20 cellular contexts compared by ENCODE assay signal in genomic region chr9:131416509-131416908, GRCh38. TPM values are rescaled to one million over a fixed set of nuclear protein-coding genes. Genes with fewer than 3 reads are reported as not detected.
A peak's percentile ranks its signal among the peaks of the same experiment; 100 is the strongest.
DNase-seq lines count a peak whose midpoint lies in the region; ATAC-seq and TF ChIP-seq lines count a peak whose summit lies in the region.
"Had no signal": no experiment of that assay in that cellular context is flagged by ENCODE, and none has a peak within 500 bp of the region (broad histone marks: within the 10 kb centered on the region; RNA-seq: fewer than 3 reads in every experiment).

No MANE protein-coding gene starts in this region.

- H3F3A ChIP-seq in SK-N-SH (replicated peaks; ENCODE audit: insufficient read depth): peaks cover 12% of the 10 kb centered on the region

- H4K20me1 ChIP-seq in SK-N-SH (ENCODE audit: insufficient read depth): peaks cover 100% of the 10 kb centered on the region

- H3K9me2 ChIP-seq in SK-N-SH: no peaks in the 10 kb centered on the region

- peaks cover 36% of the 10 kb centered on the region for H3K36me3 Mint-ChIP-seq in activated CD4-positive, alpha-beta T cell treated with anti-CD3 and anti-CD28 coated beads for 36 hours (ENCODE audit: low read depth)
- peaks cover 43% of the 10 kb centered on the region for H3K36me3 Mint-ChIP-seq in CD8-positive, alpha-beta T cell
- H3K36me3 Mint-ChIP-seq in brain: peaks cover 59% of the 10 kb centered on the region
- peaks cover 57% of the 10 kb centered on the region for H3K36me3 Mint-ChIP-seq in nephron progenitor cell (ENCODE audit: low read depth)

- H3K9me3 ChIP-seq in CD8-positive, alpha-beta T cell (ENCODE audit: low read length): no peaks in the 10 kb centered on the region
- H3K9me3 ChIP-seq in transverse colon: no peaks in the 10 kb centered on the region
- H3K9me3 ChIP-seq in SK-N-SH: no peaks in the 10 kb centered on the region
- H3K9me3 ChIP-seq: heart right ventricle, testis had no signal

- no peak for TF ChIP-seq RAD21 in SK-N-SH (IDR thresholded peaks at IDR 0.05; ENCODE audit: low read length)

- POLR2A ChIA-PET in activated CD4-positive, alpha-beta T cell treated with anti-CD3 and anti-CD28 coated beads for 36 hours (lab: Charles Lee): no interaction called here
- POLR2A ChIA-PET in CD8-positive, alpha-beta T cell (lab: Charles Lee): interaction anchor here (2.1 kb wide), 1 partner anchor 11 kb away, joined by 8 read pairs; no protein-coding TSS in a partner anchor
- POLR2A ChIA-PET in SK-N-SH (lab: Yijun Ruan, JAX): no interaction called here

- intact Hi-C loops in activated CD4-positive, alpha-beta T cell treated with anti-CD3 and anti-CD28 coated beads for 36 hours (cut with DNase I, micrococcal nuclease): no loop called here
- intact Hi-C loops in CD8-positive, alpha-beta T cell (cut with DNase I, micrococcal nuclease): loop anchor here in 1 of 2 experiments (10.0 kb wide), 1 partner anchor 58 kb away; no protein-coding TSS in a partner anchor
- intact Hi-C loops in transverse colon (cut with DNase I; ENCODE audit: low total_unique reads): no loop called here

- H3K9ac ChIP-seq in SK-N-SH: no peak overlapping the region

- H3K4me3 Mint-ChIP-seq in activated CD4-positive, alpha-beta T cell treated with anti-CD3 and anti-CD28 coated beads for 36 hours: peak overlapping the region; percentile 51
- no peak overlapping the region for H3K4me3 Mint-ChIP-seq in CD8-positive, alpha-beta T cell
- H3K4me3 Mint-ChIP-seq in brain: no peak overlapping the region
- H3K4me3 Mint-ChIP-seq in nephron progenitor cell: peak overlapping the region; percentile 23

- ATAC-seq in activated CD4-positive, alpha-beta T cell treated with anti-CD3 and anti-CD28 coated beads for 36 hours: no peak
- no peak for ATAC-seq in CD8-positive, alpha-beta T cell
- ATAC-seq: heart right ventricle had no signal

- no peak overlapping the region for H3K27ac ChIP-seq in CD8-positive, alpha-beta T cell (ENCODE audit: low read depth, low read length)
- no peak overlapping the region for H3K27ac ChIP-seq in transverse colon
- peak overlapping the region in 1 of 2 experiments; percentile 72; a peak in 1 of 4 replicates for H3K27ac ChIP-seq in SK-N-SH (ENCODE audit: low read depth in 2 of 2, low read length in 1 of 2)

- H3K9me3 Mint-ChIP-seq in activated CD4-positive, alpha-beta T cell treated with anti-CD3 and anti-CD28 coated beads for 36 hours (ENCODE audit: low read depth): no peaks in the 10 kb centered on the region
- H3K9me3 Mint-ChIP-seq in CD8-positive, alpha-beta T cell: no peaks in the 10 kb centered on the region
- H3K9me3 Mint-ChIP-seq in brain (peaks cover 7 to 29% (median 25%) of the 10 kb centered on the region in 5 experiments), nephron progenitor cell (peaks cover 43% of the 10 kb centered on the region)

- TF ChIP-seq EP300 in transverse colon (IDR thresholded peaks at IDR 0.05; ENCODE audit: low read depth): no peak
- no peak for TF ChIP-seq EP300 in SK-N-SH (IDR thresholded peaks at IDR 0.05; ENCODE audit: borderline replicate concordance in 1 of 2, low read depth in 1 of 2, low read length in 1 of 2)

- no peaks in the 10 kb centered on the region for H3K36me3 ChIP-seq in CD8-positive, alpha-beta T cell (ENCODE audit: insufficient read depth, low read length)
- H3K36me3 ChIP-seq in transverse colon (no peaks in the 10 kb centered on the region), SK-N-SH (replicated peaks in 1 of 2; ENCODE audit: control insufficient read depth in 1 of 2, insufficient read depth in 2 of 2, low read length in 1 of 2) (peaks cover 6% of the 10 kb centered on the region in 2 experiments)

- no peak for TF ChIP-seq CTCF in CD8-positive, alpha-beta T cell (IDR thresholded peaks at IDR 0.05)
- TF ChIP-seq CTCF in brain (conservative IDR thresholded peaks at IDR 0.05): no peak
- no peak for TF ChIP-seq CTCF in nephron progenitor cell (IDR thresholded peaks at IDR 0.05)
- TF ChIP-seq CTCF in transverse colon (IDR thresholded peaks at IDR 0.05): no peak
- TF ChIP-seq CTCF in SK-N-SH (IDR thresholded peaks at IDR 0.05): no peak

- H3K79me2 ChIP-seq in SK-N-SH (ENCODE audit: insufficient read depth): peaks cover 100% of the 10 kb centered on the region

- H3K4me1 ChIP-seq in CD8-positive, alpha-beta T cell (ENCODE audit: insufficient read depth, low read length): peaks cover 84% of the 10 kb centered on the region
- H3K4me1 ChIP-seq in transverse colon: peaks cover 38 to 70% (median 55%) of the 10 kb centered on the region in 4 donors
- peaks cover 19 to 47% of the 10 kb centered on the region in 2 experiments for H3K4me1 ChIP-seq in SK-N-SH (ENCODE audit: control insufficient read depth in 1 of 2, insufficient read depth in 2 of 2, low read depth in 1 of 2, low read length in 1 of 2)

- in situ Hi-C loops in transverse colon (cut with MboI; ENCODE audit: low pct_ligation_motif_present in 1 of 4, low pct_unique_long_range_greater_than_20kb in 1 of 4, low sequenced_read_pairs in 3 of 4): no loop called here

- no peak overlapping the region for H2AFZ ChIP-seq in SK-N-SH (ENCODE audit: low read depth)

- H3K27me3 ChIP-seq in CD8-positive, alpha-beta T cell (ENCODE audit: insufficient read depth, low read length): no peaks in the 10 kb centered on the region
- no peaks in the 10 kb centered on the region for H3K27me3 ChIP-seq in transverse colon
- no peaks in the 10 kb centered on the region for H3K27me3 ChIP-seq in SK-N-SH (ENCODE audit: insufficient read depth)
- H3K27me3 ChIP-seq: heart right ventricle, testis had no signal

- 86 to 89% methylated on average over 4 of the region's 4 CpGs for WGBS in transverse colon (ENCODE audit: low coverage in 1 of 2), 2 donors
- WGBS in SK-N-SH (ENCODE audit: low lambda C conversion rate): 95% methylated on average over 4 of the region's 4 CpGs

- H3K4me1 Mint-ChIP-seq in activated CD4-positive, alpha-beta T cell treated with anti-CD3 and anti-CD28 coated beads for 36 hours: peaks cover 91% of the 10 kb centered on the region
- H3K4me1 Mint-ChIP-seq in CD8-positive, alpha-beta T cell (ENCODE audit: low read depth): peaks cover 94% of the 10 kb centered on the region
- H3K4me1 Mint-ChIP-seq in brain (peaks cover 74% of the 10 kb centered on the region), nephron progenitor cell (peaks cover 56% of the 10 kb centered on the region)

- no peak for DNase-seq in activated CD4-positive, alpha-beta T cell treated with anti-CD3 and anti-CD28 coated beads for 36 hours
- DNase-seq in activated CD4-positive, alpha-beta T cell treated with anti-CD3 and anti-CD28 coated beads, Interleukin-2, amount 50 U/mL, for 1 hour: no peak
- DNase-seq in CD8-positive, alpha-beta T cell: no peak
- no peak for DNase-seq in nephron progenitor cell
- DNase-seq in activated effector memory CD4-positive, alpha-beta T cell treated with Interleukin-2 at 50 U/mL for 16 hours: no peak
- no peak for DNase-seq in transverse colon
- DNase-seq in SK-N-SH: no peak
- DNase-seq: activated CD4-positive, alpha-beta T cell treated with anti-CD3 and anti-CD28 coated beads for 4 hours; DND-41; effector CD8-positive, alpha-beta T cell; heart right ventricle; NCI-H146; NCI-H748 treated with DMSO at 0.1 percent for 48 hours; SIG-M5; small intestine; stimulated activated CD4-positive, alpha-beta T cell treated with anti-CD3 and anti-CD28 coated beads, Interleukin-4, amount 100 ng/mL, for 4 hours; T1000; testis had no signal

- no peak overlapping the region for H3K4me3 ChIP-seq in CD8-positive, alpha-beta T cell (ENCODE audit: low read depth, low read length)
- H3K4me3 ChIP-seq in transverse colon (no peak overlapping the region), SK-N-SH (ENCODE audit: low read depth in 2 of 2, low read length in 1 of 2) (no peak overlapping the region)
- H3K4me3 ChIP-seq: heart right ventricle, lung, testis had no signal

- peak overlapping the region; percentile 44 for H3K27ac Mint-ChIP-seq in activated CD4-positive, alpha-beta T cell treated with anti-CD3 and anti-CD28 coated beads for 36 hours
- peak overlapping the region; percentile 49 for H3K27ac Mint-ChIP-seq in CD8-positive, alpha-beta T cell
- H3K27ac Mint-ChIP-seq in brain (peak overlapping the region in 4 of 5 experiments; percentile 28 to 98 (median 72)), nephron progenitor cell (peak overlapping the region; percentile 96)

- CTCF ChIA-PET in activated CD4-positive, alpha-beta T cell treated with anti-CD3 and anti-CD28 coated beads for 36 hours (lab: Charles Lee): interaction anchor here (0.6 to 4.2 kb wide), 3 partner anchors 11 to 295 kb away, joined by 3 to 19 read pairs (median 4); no protein-coding TSS in a partner anchor
- CTCF ChIA-PET in CD8-positive, alpha-beta T cell (lab: Charles Lee): interaction anchor here (0.6 to 2.6 kb wide), 6 partner anchors 8 to 67 kb away, joined by 3 to 10 read pairs (median 3); no protein-coding TSS in a partner anchor
- CTCF ChIA-PET in SK-N-SH (lab: Yijun Ruan, JAX): interaction anchor here (1.0 kb wide), 1 partner anchor 80 kb away, joined by 3 read pairs; no protein-coding TSS in a partner anchor

- no peak overlapping the region for H3K4me2 ChIP-seq in SK-N-SH

- no peaks in the 10 kb centered on the region for H3K27me3 Mint-ChIP-seq in activated CD4-positive, alpha-beta T cell treated with anti-CD3 and anti-CD28 coated beads for 36 hours
- H3K27me3 Mint-ChIP-seq in CD8-positive, alpha-beta T cell (ENCODE audit: low read depth): no peaks in the 10 kb centered on the region
- H3K27me3 Mint-ChIP-seq in brain (no peaks in the 10 kb centered on the region), nephron progenitor cell (ENCODE audit: low read depth, poor library complexity) (peaks cover 9% of the 10 kb centered on the region)

- no peak for TF ChIP-seq POLR2A in transverse colon (IDR thresholded peaks at IDR 0.05)

TF ChIP-seq in SK-N-SH, 30 proteins besides CTCF, POLR2A, EP300 and RAD21 (continues in another document):
- TF ChIP-seq RXRA (IDR thresholded peaks at IDR 0.05; ENCODE audit: borderline replicate concordance, low read depth) (no peak), NRF1 (IDR thresholded peaks at IDR 0.05; ENCODE audit: low read depth, low read length) (no peak), TAF1 (IDR thresholded peaks at IDR 0.05; ENCODE audit: borderline replicate concordance, low read depth, low read length) (no peak), ELF1 (IDR thresholded peaks at IDR 0.05) (no peak), FOSL2 (IDR thresholded peaks at IDR 0.05; ENCODE audit: borderline replicate concordance, low read depth) (no peak), FOXM1 (IDR thresholded peaks at IDR 0.05; ENCODE audit: low read depth) (no peak), RFX5 (IDR thresholded peaks at IDR 0.05; ENCODE audit: low read length) (no peak), JUND (IDR thresholded peaks at IDR 0.05) (no peak), GATA2 (CRISPR knock-in tag; IDR thresholded peaks at IDR 0.05) (no peak)

RNA-seq across cellular contexts. Expression of gene PRRC2B, which starts 22.6 kb away (rescaled TPM):
- total RNA-seq in activated CD4-positive, alpha-beta T cell treated with anti-CD3 and anti-CD28 coated beads for 36 hours: 100 to 1,000 TPM; 151 to 184 TPM
- total RNA-seq in CD8-positive, alpha-beta T cell: 100 to 1,000 TPM; 234 to 251 TPM
- polyA plus RNA-seq in brain (ENCODE audit: insufficient read depth, low read depth, low replicate concordance) (264 TPM), SK-N-SH (2012; rRNA removed) (18.5 and 26.3 TPM in 2 replicates)
- total RNA-seq in transverse colon: 100 to 1,000 TPM in 2 of 4 donors, 10 to 100 TPM in 2; 73.7 to 171 (median 98.9) TPM
- polyA plus RNA-seq in SK-N-SH (2012; cell fraction: cytosol; rRNA removed): 17.5 and 22.0 TPM in 2 replicates
- 84.2 and 122 TPM in 2 replicates for polyA plus RNA-seq in SK-N-SH (2012; cell fraction: nucleus; rRNA removed)

Comparison
In these comparisons a context has a peak if more than half of its experiments do, and no peak if none do; other contexts are left out.
1. H3K27ac Mint-ChIP-seq: peak in every context shown above with its lines; median percentile 96 in nephron progenitor cell; 72 in brain; 49 in CD8-positive, alpha-beta T cell; 44 in activated CD4-positive, alpha-beta T cell treated with anti-CD3 and anti-CD28 coated beads for 36 hours.
2. H3K4me3 Mint-ChIP-seq: peak in activated CD4-positive, alpha-beta T cell treated with anti-CD3 and anti-CD28 coated beads for 36 hours (single experiment) and nephron progenitor cell (single experiment); none in CD8-positive, alpha-beta T cell (single experiment) and brain (0 of 5).